8 cellular contexts compared by ENCODE assay signal in the genomic region with DNA sequence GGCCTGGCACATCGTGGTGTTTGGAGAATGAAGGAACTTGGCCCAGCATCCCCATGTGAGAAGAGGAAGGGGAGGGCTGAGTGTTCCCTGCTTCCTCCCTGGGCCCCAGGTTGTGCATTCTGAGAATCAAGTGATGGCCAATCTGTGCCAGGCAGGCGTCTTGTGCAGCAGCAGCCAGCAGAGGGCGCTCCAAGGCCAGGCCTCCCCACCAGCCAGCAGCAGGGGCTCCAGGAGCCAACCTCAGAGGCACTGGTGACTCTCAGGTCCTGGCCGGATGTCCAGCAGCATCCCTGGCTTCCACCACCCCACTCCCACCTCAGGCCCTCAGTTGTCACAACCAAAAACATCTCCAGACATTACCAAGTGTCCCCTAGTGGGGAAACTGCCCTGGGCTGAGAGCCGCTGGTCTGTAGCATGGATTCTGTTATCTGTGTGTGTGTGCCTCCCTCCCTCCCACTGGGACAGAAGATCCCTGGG.
DNase-seq lines count a peak whose midpoint lies in the region; ATAC-seq and TF ChIP-seq lines count a peak whose summit lies in the region.

No MANE protein-coding gene starts in this region.

- H3K9me3 Mint-ChIP-seq in activated CD4-positive, alpha-beta memory T cell treated with anti-CD3 and anti-CD28 coated beads for 36 hours: no peaks in the 10 kb centered on the region
- no peaks in the 10 kb centered on the region for H3K9me3 Mint-ChIP-seq in stimulated activated naive B cell treated with anti-CD40 and anti-IgM and Interleukin-4, amounts not matched to agents 10 μg/mL and 1 μg/mL and 100 μg/mL, for 72 hours

- ATAC-seq in stimulated activated naive B cell treated with anti-CD40 and anti-IgM and Interleukin-4, amounts not matched to agents 10 μg/mL and 1 μg/mL and 100 μg/mL, for 72 hours (replicated peaks): peak; percentile 88 to 91
- ATAC-seq in GM19324 (IDR thresholded peaks at IDR 0.05; ENCODE audit: low FRiP score, unreplicated experiment): no peak

- peaks cover 5% of the 10 kb centered on the region for H3K4me1 Mint-ChIP-seq in activated CD4-positive, alpha-beta memory T cell treated with anti-CD3 and anti-CD28 coated beads for 36 hours (ENCODE audit: low read depth)
- peaks cover 7 to 9% of the 10 kb centered on the region in 2 donors for H3K4me1 Mint-ChIP-seq in stimulated activated naive B cell treated with anti-CD40 and anti-IgM and Interleukin-4, amounts not matched to agents 10 μg/mL and 1 μg/mL and 100 μg/mL, for 72 hours

- peaks cover 37% of the 10 kb centered on the region for H3K36me3 Mint-ChIP-seq in activated CD4-positive, alpha-beta memory T cell treated with anti-CD3 and anti-CD28 coated beads for 36 hours
- H3K36me3 Mint-ChIP-seq in stimulated activated naive B cell treated with anti-CD40 and anti-IgM and Interleukin-4, amounts not matched to agents 10 μg/mL and 1 μg/mL and 100 μg/mL, for 72 hours: peaks cover 39 to 62% of the 10 kb centered on the region in 2 donors

- CTCF ChIA-PET in activated CD4-positive, alpha-beta memory T cell treated with anti-CD3 and anti-CD28 coated beads for 36 hours (lab: Charles Lee): interaction anchor here (0.6 to 3.9 kb wide), 21 partner anchors 8 to 333 kb away, joined by 3 to 26 read pairs (median 3); no protein-coding TSS in a partner anchor

- intact Hi-C loops in activated CD4-positive, alpha-beta memory T cell treated with anti-CD3 and anti-CD28 coated beads for 36 hours (cut with micrococcal nuclease): loop anchor here (1.0 kb wide), 1 partner anchor 269 kb away; no protein-coding TSS in a partner anchor

- peak; percentile 96 for DNase-seq in 8988T
- peak; percentile 38 for DNase-seq in NCI-H345 (lab: John Stamatoyannopoulos, UW)
- DNase-seq in activated CD4-positive, alpha-beta memory T cell treated with anti-CD3 and anti-CD28 coated beads for 36 hours: peak; percentile 83
- peak; percentile 29 for DNase-seq in effector CD8-positive, alpha-beta T cell (lab: John Stamatoyannopoulos, UW)
- DNase-seq in middle frontal gyrus (ENCODE audit: extremely low spot score, low spot score): peak; percentile 27
- DNase-seq in stimulated activated naive B cell treated with anti-CD40 and anti-IgM and Interleukin-4, amounts not matched to agents 10 μg/mL and 1 μg/mL and 100 μg/mL, for 72 hours: peak; percentile 44

- TF ChIP-seq CTCF in GM12872 (IDR thresholded peaks at IDR 0.05; ENCODE audit: insufficient read depth, low read depth, low read length): peak; percentile 98

- POLR2A ChIA-PET in activated CD4-positive, alpha-beta memory T cell treated with anti-CD3 and anti-CD28 coated beads for 36 hours (lab: Charles Lee): no interaction called here

- H3K27me3 Mint-ChIP-seq in activated CD4-positive, alpha-beta memory T cell treated with anti-CD3 and anti-CD28 coated beads for 36 hours: no peaks in the 10 kb centered on the region
- no peaks in the 10 kb centered on the region for H3K27me3 Mint-ChIP-seq in stimulated activated naive B cell treated with anti-CD40 and anti-IgM and Interleukin-4, amounts not matched to agents 10 μg/mL and 1 μg/mL and 100 μg/mL, for 72 hours

- peak overlapping the region; percentile 74 for H3K27ac Mint-ChIP-seq in activated CD4-positive, alpha-beta memory T cell treated with anti-CD3 and anti-CD28 coated beads for 36 hours
- H3K27ac Mint-ChIP-seq in stimulated activated naive B cell treated with anti-CD40 and anti-IgM and Interleukin-4, amounts not matched to agents 10 μg/mL and 1 μg/mL and 100 μg/mL, for 72 hours: peak overlapping the region; percentile 68

- H3K4me3 Mint-ChIP-seq in activated CD4-positive, alpha-beta memory T cell treated with anti-CD3 and anti-CD28 coated beads for 36 hours: no peak overlapping the region
- H3K4me3 Mint-ChIP-seq in stimulated activated naive B cell treated with anti-CD40 and anti-IgM and Interleukin-4, amounts not matched to agents 10 μg/mL and 1 μg/mL and 100 μg/mL, for 72 hours: no peak overlapping the region

Comparison
In these comparisons a context has a peak if more than half of its experiments do, and no peak if none do; other contexts are left out.
1. DNase-seq: peak in every context shown above with its lines; median percentile 96 in 8988T; 83 in activated CD4-positive, alpha-beta memory T cell treated with anti-CD3 and anti-CD28 coated beads for 36 hours; 44 in stimulated activated naive B cell treated with anti-CD40 and anti-IgM and Interleukin-4, amounts not matched to agents 10 μg/mL and 1 μg/mL and 100 μg/mL, for 72 hours; 38 in NCI-H345; 29 in effector CD8-positive, alpha-beta T cell; 27 in middle frontal gyrus.